Comparison of ENCODE assay signal across 2 cellular contexts in genomic region chr12:114238808-114239207, GRCh38.
TF ChIP-seq lines count a peak whose summit lies in the region.

No MANE protein-coding gene starts in this region.

TF ChIP-seq in GM23338, 12 proteins besides CTCF, POLR2A, EP300 and RAD21 (continued from another document):
- no peak for TF ChIP-seq ZNF462 (CRISPR knock-in tag; IDR thresholded peaks at IDR 0.05)
- TF ChIP-seq ETS1 (IDR thresholded peaks at IDR 0.05), result no peak
- no peak for TF ChIP-seq JUNB (IDR thresholded peaks at IDR 0.05; ENCODE audit: unreplicated experiment)
- TF ChIP-seq CREB1 (CRISPR knock-in tag; IDR thresholded peaks at IDR 0.05; ENCODE audit: low read depth), result no peak
- no peak for TF ChIP-seq STAT1 (IDR thresholded peaks at IDR 0.05; ENCODE audit: unreplicated experiment)
- no peak for TF ChIP-seq EZH2 (IDR thresholded peaks at IDR 0.05; ENCODE audit: low read depth, unreplicated experiment)
- no peak for TF ChIP-seq EZH2phosphoT487 (IDR thresholded peaks at IDR 0.05; ENCODE audit: unreplicated experiment)
- no peak for TF ChIP-seq ZNF114 (CRISPR knock-in tag; IDR thresholded peaks at IDR 0.05)
- TF ChIP-seq ZNF331 (CRISPR knock-in tag; IDR thresholded peaks at IDR 0.05; ENCODE audit: low read depth), result no peak
- no peak for TF ChIP-seq REST (IDR thresholded peaks at IDR 0.05; ENCODE audit: unreplicated experiment)
- no peak for TF ChIP-seq POLR2AphosphoS5 (IDR thresholded peaks at IDR 0.05; ENCODE audit: low read depth)

TF ChIP-seq in K562, 482 proteins besides CTCF, POLR2A, EP300 and RAD21 (continued from another document):
- TF ChIP-seq PBX2 (CRISPR knock-in tag; IDR thresholded peaks at IDR 0.05; ENCODE audit: low read depth), result no peak
- TF ChIP-seq PBX2 (tag; conservative IDR thresholded peaks at IDR 0.05; ENCODE audit: low read depth), result 0 out of 2 replicates have a peak, but pooled peaks have one; percentile 24
- TF ChIP-seq JUND (IDR thresholded peaks at IDR 0.05; ENCODE audit: borderline replicate concordance, low read depth, low read length), result peak; percentile 61; the same call in 1 of the 2 replicates
- peak; percentile 57; the same call in 1 of the 3 replicates for TF ChIP-seq JUND (tag; IDR thresholded peaks at IDR 0.05; ENCODE audit: borderline replicate concordance, low read depth, low read length)
- TF ChIP-seq KDM1A (IDR thresholded peaks at IDR 0.05), result no peak
- peak; percentile 79 for TF ChIP-seq FOSL1 (tag; conservative IDR thresholded peaks at IDR 0.05)
